ENCODE assay signal across 19 cellular contexts in the genomic region with DNA sequence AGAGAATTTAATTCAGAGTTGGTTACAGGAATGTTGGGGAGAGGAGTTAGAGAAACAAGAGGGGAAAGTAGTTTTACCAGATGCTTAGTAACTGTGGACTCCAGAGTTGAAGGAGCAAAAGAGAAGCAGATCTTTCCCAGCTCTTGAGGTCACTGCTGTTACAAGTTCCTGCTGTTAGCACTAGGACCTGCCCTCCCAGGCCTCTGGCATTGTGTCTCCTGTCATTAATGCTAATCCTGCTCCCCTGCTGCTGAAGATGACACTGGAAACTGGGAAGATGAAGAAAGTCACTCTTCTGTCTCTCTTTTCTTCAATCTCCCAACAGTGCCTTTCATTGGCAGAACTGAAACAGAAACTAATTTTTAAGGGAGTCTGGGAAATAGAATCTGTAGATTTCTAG.
"Had no signal": no experiment of that assay in that cellular context is flagged by ENCODE, and none has a peak within 500 bp of the region (broad histone marks: within the 10 kb centered on the region; RNA-seq: fewer than 3 reads in every experiment).

No MANE protein-coding gene starts in this region.

- H3K4me3 Mint-ChIP-seq: activated CD8-positive, alpha-beta T cell treated with anti-CD3 and anti-CD28 coated beads for 36 hours; activated naive CD4-positive, alpha-beta T cell treated with anti-CD3 and anti-CD28 coated beads, Interleukin-2, amount 50 U/mL, for 24 hours; activated T-cell treated with anti-CD3 and anti-CD28 coated beads, Interleukin-2, amount 50 U/mL, for 4 hours; immature natural killer cell; naive B cell; stimulated activated naive CD8-positive, alpha-beta T cell treated with anti-CD3 and anti-CD28 coated beads, Interleukin-15, amount 100 ng/mL, for 72 hours had no signal

- DNase-seq: activated CD4-positive, alpha-beta T cell treated with anti-CD3 and anti-CD28 coated beads for 4 hours; activated CD8-positive, alpha-beta T cell treated with anti-CD3 and anti-CD28 coated beads for 36 hours; activated effector memory CD4-positive, alpha-beta T cell treated with anti-CD3 and anti-CD28 coated beads, Interleukin-2, amount 50 U/mL, for 16 hours; activated T-cell treated with anti-CD3 and anti-CD28 coated beads, Interleukin-2, amount 50 U/mL, for 4 hours; central memory CD4-positive, alpha-beta T cell; effector CD4-positive, alpha-beta T cell; esophagus squamous epithelium; foreskin melanocyte; immature natural killer cell; left cardiac atrium; naive B cell; ovary; SK-N-SH; spleen; stimulated activated naive CD8-positive, alpha-beta T cell treated with anti-CD3 and anti-CD28 coated beads, Interleukin-15, amount 100 ng/mL, for 72 hours; upper lobe of left lung had no signal

- H3K27ac ChIP-seq: coronary artery, esophagus squamous epithelium, ovary, upper lobe of left lung had no signal

- H3K9me2 ChIP-seq: SK-N-SH had no signal

- H3K9me3 Mint-ChIP-seq: activated CD8-positive, alpha-beta T cell treated with anti-CD3 and anti-CD28 coated beads for 36 hours; activated naive CD4-positive, alpha-beta T cell treated with anti-CD3 and anti-CD28 coated beads, Interleukin-2, amount 50 U/mL, for 24 hours; activated T-cell treated with anti-CD3 and anti-CD28 coated beads, Interleukin-2, amount 50 U/mL, for 4 hours; stimulated activated naive CD8-positive, alpha-beta T cell treated with anti-CD3 and anti-CD28 coated beads, Interleukin-15, amount 100 ng/mL, for 72 hours had no signal

- H3K4me1 Mint-ChIP-seq: activated naive CD4-positive, alpha-beta T cell treated with anti-CD3 and anti-CD28 coated beads, Interleukin-2, amount 50 U/mL, for 24 hours; immature natural killer cell; naive B cell; stimulated activated naive CD8-positive, alpha-beta T cell treated with anti-CD3 and anti-CD28 coated beads, Interleukin-15, amount 100 ng/mL, for 72 hours had no signal

- ATAC-seq: activated CD8-positive, alpha-beta T cell treated with anti-CD3 and anti-CD28 coated beads for 36 hours; activated T-cell treated with anti-CD3 and anti-CD28 coated beads, Interleukin-2, amount 50 U/mL, for 4 hours; left cardiac atrium; sciatic nerve; stimulated activated naive CD8-positive, alpha-beta T cell treated with anti-CD3 and anti-CD28 coated beads, Interleukin-15, amount 100 ng/mL, for 72 hours had no signal

- H3K9ac ChIP-seq: SK-N-SH had no signal

- H3K36me3 ChIP-seq: esophagus squamous epithelium, ovary, spleen, upper lobe of left lung had no signal

- H3K27me3 ChIP-seq: esophagus squamous epithelium, ovary, spleen, upper lobe of left lung had no signal

- H3K4me3 ChIP-seq: coronary artery, esophagus squamous epithelium, ovary, spleen, upper lobe of left lung had no signal

- H3K27me3 Mint-ChIP-seq: activated CD8-positive, alpha-beta T cell treated with anti-CD3 and anti-CD28 coated beads for 36 hours; activated naive CD4-positive, alpha-beta T cell treated with anti-CD3 and anti-CD28 coated beads, Interleukin-2, amount 50 U/mL, for 24 hours; naive B cell; stimulated activated naive CD8-positive, alpha-beta T cell treated with anti-CD3 and anti-CD28 coated beads, Interleukin-15, amount 100 ng/mL, for 72 hours had no signal

- H3K27ac Mint-ChIP-seq: activated CD8-positive, alpha-beta T cell treated with anti-CD3 and anti-CD28 coated beads for 36 hours; activated naive CD4-positive, alpha-beta T cell treated with anti-CD3 and anti-CD28 coated beads, Interleukin-2, amount 50 U/mL, for 24 hours; immature natural killer cell; naive B cell; stimulated activated naive CD8-positive, alpha-beta T cell treated with anti-CD3 and anti-CD28 coated beads, Interleukin-15, amount 100 ng/mL, for 72 hours had no signal

- H3K4me2 ChIP-seq: SK-N-SH had no signal

- H3K36me3 Mint-ChIP-seq: activated naive CD4-positive, alpha-beta T cell treated with anti-CD3 and anti-CD28 coated beads, Interleukin-2, amount 50 U/mL, for 24 hours; naive B cell had no signal

- H3K9me3 ChIP-seq: esophagus squamous epithelium, ovary, SK-N-SH, spleen, upper lobe of left lung had no signal
